ENCODE assay signal across 23 cellular contexts in genomic region chr11:43866520-43866919, GRCh38.
"Had no signal": no experiment of that assay in that cellular context is flagged by ENCODE, and none has a peak within 500 bp of the region (broad histone marks: within the 10 kb centered on the region; RNA-seq: fewer than 3 reads in every experiment).

No MANE protein-coding gene starts in this region.

- H3K27ac ChIP-seq: coronary artery, epithelial cell of prostate, hepatocyte, left lung, right atrium auricular region, tibial nerve, vagina had no signal

- ATAC-seq: activated naive CD8-positive, alpha-beta T cell treated with anti-CD3 and anti-CD28 coated beads, Interleukin-2, amount 50 U/mL, for 24 hours; left lung; mucosa of descending colon; naive thymus-derived CD4-positive, alpha-beta T cell; T-cell had no signal

- DNase-seq: activated CD4-positive, CD25-positive, alpha-beta regulatory T cell treated with anti-CD3 and anti-CD28 coated beads, Interleukin-2, amount 50 U/mL, for 72 hours; activated naive CD4-positive, alpha-beta T cell; activated naive CD8-positive, alpha-beta T cell treated with anti-CD3 and anti-CD28 coated beads, Interleukin-2, amount 50 U/mL, for 24 hours; activated T-cell treated with anti-CD3 and anti-CD28 coated beads for 4 hours; central memory CD4-positive, alpha-beta T cell; effector memory CD4-positive, alpha-beta T cell; kidney; left lung; mammary epithelial cell; mucosa of descending colon; naive thymus-derived CD4-positive, alpha-beta T cell; small intestine; stimulated activated CD4-positive, alpha-beta T cell treated with anti-CD3 and anti-CD28 coated beads, Interleukin-4, amount 100 ng/mL, for 24 hours; stimulated activated naive CD4-positive, alpha-beta T cell; substantia nigra; T-cell; T-helper 9 cell had no signal

- H3K27me3 ChIP-seq: right atrium auricular region, vagina had no signal

- FAIRE-seq: small intestine had no signal

- H3K4me3 ChIP-seq: coronary artery, hepatocyte, left lung, mucosa of descending colon, right atrium auricular region, tibial nerve, vagina had no signal

- H3K36me3 ChIP-seq: left lung, right atrium auricular region, tibial nerve, vagina had no signal
